In the genomic region with DNA sequence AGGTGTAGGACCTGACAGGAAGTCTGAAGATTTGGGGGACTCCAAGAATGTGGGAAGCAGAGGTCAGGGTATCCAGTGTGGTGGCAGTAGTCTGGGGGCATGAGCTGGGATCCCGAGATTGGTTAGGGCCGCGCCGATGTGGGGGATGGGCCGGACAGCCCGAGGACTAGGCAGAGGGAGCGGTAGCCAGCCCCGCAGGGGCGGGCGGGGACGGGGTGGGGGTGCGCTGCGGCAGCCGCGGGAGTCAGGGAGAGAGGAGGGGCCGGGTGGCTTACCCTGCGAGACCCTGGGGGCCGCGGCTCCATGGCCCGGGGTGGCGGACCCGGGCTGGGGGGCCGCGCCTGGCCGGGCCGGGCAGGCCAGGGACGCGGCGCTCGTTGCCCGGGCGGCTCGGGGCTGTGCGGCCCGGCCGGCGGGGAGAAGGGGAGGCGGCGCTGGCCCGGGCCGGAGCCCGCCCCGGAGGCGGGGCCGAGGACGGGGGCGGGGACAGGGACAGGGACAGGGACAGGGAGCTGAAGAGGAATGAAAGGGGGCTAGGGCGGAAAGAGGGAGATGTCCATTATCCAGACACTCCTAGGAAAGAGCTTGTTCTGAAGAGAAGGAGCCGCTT, we compare ENCODE assay signal across 8 cellular contexts. TPM values are rescaled to one million over a fixed set of nuclear protein-coding genes. Genes with fewer than 3 reads are reported as not detected.
DNase-seq lines count a peak whose midpoint lies in the region; ATAC-seq and TF ChIP-seq lines count a peak whose summit lies in the region.

No MANE protein-coding gene starts in this region.

- POLR2A ChIA-PET in activated B cell treated with CpG ODN at 0.5 μM for 24 hours (lab: Charles Lee), result interaction anchor here (0.5 to 1.7 kb wide), 4 partner anchors 8 to 99 kb away, joined by 3 to 9 read pairs (median 4); partner anchors contain the start of gene HNRNPA1

- peaks cover 0 to 1% (median 0%) of the 10 kb centered on the region in 7 donors for H3K9me3 Mint-ChIP-seq in CD14-positive monocyte
- H3K9me3 Mint-ChIP-seq in activated B cell treated with CpG ODN at 0.5 μM for 24 hours, result no peaks in the 10 kb centered on the region
- no peaks in the 10 kb centered on the region for H3K9me3 Mint-ChIP-seq in osteocyte (ENCODE audit: unreplicated experiment)

- H3K27ac Mint-ChIP-seq in CD14-positive monocyte (peak overlapping the region in 5 of 7 donors; percentile 72 to 100 (median 92)), activated B cell treated with CpG ODN at 0.5 μM for 24 hours (no peak overlapping the region), osteocyte (ENCODE audit: unreplicated experiment) (peak overlapping the region; percentile 79)

- peak; percentile 59 for ATAC-seq in activated B cell treated with CpG ODN at 0.5 μM for 24 hours (ENCODE audit: low read depth)
- ATAC-seq in HG02588 (IDR thresholded peaks at IDR 0.05; ENCODE audit: unreplicated experiment), result no peak

- peaks cover 79 to 82% of the 10 kb centered on the region in 2 donors for H3K36me3 Mint-ChIP-seq in CD14-positive monocyte
- no peaks in the 10 kb centered on the region for H3K36me3 Mint-ChIP-seq in activated B cell treated with CpG ODN at 0.5 μM for 24 hours (ENCODE audit: low read depth)
- H3K36me3 Mint-ChIP-seq in osteocyte (ENCODE audit: unreplicated experiment), result no peaks in the 10 kb centered on the region

- TF ChIP-seq CTCF in CD14-positive monocyte (IDR thresholded peaks at IDR 0.05), result no peak
- TF ChIP-seq CTCF in activated B cell treated with CpG ODN at 0.5 μM for 24 hours (IDR thresholded peaks at IDR 0.05), result no peak
- TF ChIP-seq CTCF in osteocyte (IDR thresholded peaks at IDR 0.05), result no peak

- CTCF ChIA-PET in activated B cell treated with CpG ODN at 0.5 μM for 24 hours (lab: Charles Lee), result interaction anchor here (0.9 to 5.9 kb wide), 19 partner anchors 8 to 164 kb away, joined by 3 to 30 read pairs (median 6); partner anchors contain the start of gene COPZ1

- intact Hi-C loops in CD14-positive monocyte (cut with micrococcal nuclease) (loop anchor here in 1 of 2 donors (5.0 kb wide), 1 partner anchor 87 kb away; no protein-coding TSS in a partner anchor), activated B cell treated with CpG ODN at 0.5 μM for 24 hours (cut with micrococcal nuclease) (loop anchor here (1.0 kb wide), 3 partner anchors 11 to 159 kb away; no protein-coding TSS in a partner anchor)

- DNase-seq in CD14-positive monocyte (ENCODE audit: low spot score) (no peak), HK-2 (ENCODE audit: unreplicated experiment) (peak; percentile 64), activated B cell treated with CpG ODN at 0.5 μM for 24 hours (no peak), glomerular visceral epithelial cell (ENCODE audit: extremely low spot score) (peak; percentile 60), osteocyte (ENCODE audit: extremely low spot score, unreplicated experiment) (no peak), SIG-M5 treated with dmso at 0.1 percent for 504 hours (lab: John Stamatoyannopoulos, UW; ENCODE audit: unreplicated experiment) (no peak), inferior parietal cortex (ENCODE audit: extremely low spot score) (no peak)

- H3K4me1 Mint-ChIP-seq in CD14-positive monocyte (peaks cover 75% of the 10 kb centered on the region), activated B cell treated with CpG ODN at 0.5 μM for 24 hours (peaks cover 31% of the 10 kb centered on the region), osteocyte (ENCODE audit: unreplicated experiment) (peaks cover 50% of the 10 kb centered on the region)

- H3K4me3 Mint-ChIP-seq in CD14-positive monocyte, result peak overlapping the region; percentile 75 to 80
- H3K4me3 Mint-ChIP-seq in activated B cell treated with CpG ODN at 0.5 μM for 24 hours, result peak overlapping the region; percentile 65
- peak overlapping the region; percentile 84 for H3K4me3 Mint-ChIP-seq in osteocyte (ENCODE audit: unreplicated experiment)

- H3K27me3 Mint-ChIP-seq in CD14-positive monocyte (ENCODE audit: low read depth in 3 of 3) (peaks cover 0 to 2% (median 0%) of the 10 kb centered on the region in 3 donors), activated B cell treated with CpG ODN at 0.5 μM for 24 hours (no peaks in the 10 kb centered on the region), osteocyte (ENCODE audit: unreplicated experiment) (no peaks in the 10 kb centered on the region)

RNA-seq across cellular contexts. Expression of gene ZNF385A, which starts 5.6 kb away (rescaled TPM):
- polyA plus RNA-seq in CD14-positive monocyte, result 10 to 100 TPM; 53.9 to 78.3 TPM
- total RNA-seq in activated B cell treated with CpG ODN at 0.5 μM for 24 hours, result 4.6 and 5.0 TPM in 2 replicates
- 12.3 and 12.7 TPM in 2 replicates for total RNA-seq in osteocyte

RNA-seq across cellular contexts. Expression of gene GPR84, which starts 14.6 kb away (rescaled TPM):
- polyA plus RNA-seq in CD14-positive monocyte, result 1 to 10 TPM; 2.4 to 5.6 TPM
- total RNA-seq in activated B cell treated with CpG ODN at 0.5 μM for 24 hours, result not detected in 2 replicates
- not detected in 2 replicates for total RNA-seq in osteocyte

RNA-seq across cellular contexts. Expression of gene ITGA5, which starts 40.2 kb away (rescaled TPM):
- polyA plus RNA-seq in CD14-positive monocyte, result 10 to 100 TPM; 85.5 to 99.4 TPM
- total RNA-seq in activated B cell treated with CpG ODN at 0.5 μM for 24 hours (1.0 and 1.3 TPM in 2 replicates), osteocyte (98.4 and 100 TPM in 2 replicates)

RNA-seq across cellular contexts. Expression of gene COPZ1, which starts 54.0 kb away (rescaled TPM):
- polyA plus RNA-seq in CD14-positive monocyte, result 100 to 1,000 TPM; 176 to 190 TPM
- 120 and 124 TPM in 2 replicates for total RNA-seq in activated B cell treated with CpG ODN at 0.5 μM for 24 hours
- 126 and 136 TPM in 2 replicates for total RNA-seq in osteocyte

Comparison
In these comparisons a context has a peak if more than half of its experiments do, and no peak if none do; other contexts are left out.
1. DNase-seq: peak in HK-2 (single experiment) and glomerular visceral epithelial cell (single experiment); none in CD14-positive monocyte (single experiment), activated B cell treated with CpG ODN at 0.5 μM for 24 hours (single experiment), osteocyte (single experiment), SIG-M5 treated with dmso at 0.1 percent for 504 hours (single experiment) and inferior parietal cortex (single experiment).
2. RNA of gene ITGA5, which starts 40.2 kb away (total RNA-seq): 98.4 to 100 TPM in osteocyte; 1.0 to 1.3 TPM in activated B cell treated with CpG ODN at 0.5 μM for 24 hours; every median in the first group is over 10 times any median in the second.
3. Peak in every context shown above with its lines, with median percentiles within 50 percentile points of each other: H3K4me3 Mint-ChIP-seq.